ENCODE assay signal across 27 cellular contexts in genomic region chr17:57117798-57118197, GRCh38.
"Had no signal": no experiment of that assay in that cellular context is flagged by ENCODE, and none has a peak within 500 bp of the region (broad histone marks: within the 10 kb centered on the region; RNA-seq: fewer than 3 reads in every experiment).

No MANE protein-coding gene starts in this region.

- H3K27ac Mint-ChIP-seq: nephron; progenitor cell of endocrine pancreas; stimulated activated memory B cell treated with anti-CD40 and anti-IgM and Interleukin-4, amounts not matched to agents 10 μg/mL and 1 μg/mL and 100 μg/mL, for 72 hours; stimulated activated naive CD8-positive, alpha-beta T cell treated with anti-CD3 and anti-CD28 coated beads, Interleukin-15, Interleukin-2, amounts not matched to agents 100 ng/mL and 50 ng/mL, for 24 hours had no signal

- H3K4me3 Mint-ChIP-seq: naive thymus-derived CD4-positive, alpha-beta T cell; nephron; stimulated activated memory B cell treated with anti-CD40 and anti-IgM and Interleukin-4, amounts not matched to agents 10 μg/mL and 1 μg/mL and 100 μg/mL, for 72 hours; stimulated activated naive CD8-positive, alpha-beta T cell treated with anti-CD3 and anti-CD28 coated beads, Interleukin-15, Interleukin-2, amounts not matched to agents 100 ng/mL and 50 ng/mL, for 24 hours had no signal

- H3K27ac ChIP-seq: ovary, parathyroid adenoma, psoas muscle, skin epidermis, stomach, thoracic aorta, thyroid gland, tibial nerve, upper lobe of left lung, vagina had no signal

- FAIRE-seq: urothelium cell line had no signal

- DNase-seq: naive thymus-derived CD4-positive, alpha-beta T cell; occipital lobe; ovary; posterior cingulate gyrus; psoas muscle; right cardiac atrium; stimulated activated CD4-positive, alpha-beta T cell treated with anti-CD3 and anti-CD28 coated beads, Interleukin-15, amount 100 ng/mL, for 24 hours; stimulated activated CD4-positive, alpha-beta T cell treated with anti-CD3 and anti-CD28 coated beads, Interleukin-2, amount 100 ng/mL, for 24 hours; stimulated activated CD4-positive, alpha-beta T cell treated with anti-CD3 and anti-CD28 coated beads, Interleukin-2, amount 100 ng/mL, for 48 hours; stimulated activated CD4-positive, alpha-beta T cell treated with anti-CD3 and anti-CD28 coated beads, Interleukin-4, amount 100 ng/mL, for 24 hours; stimulated activated naive CD4-positive, alpha-beta T cell; stomach; thyroid gland; trophoblast cell; upper lobe of left lung had no signal

- H3K4me1 ChIP-seq: parathyroid adenoma, psoas muscle, upper lobe of left lung, vagina had no signal

- H3K9me3 ChIP-seq: ovary, psoas muscle, stomach, thoracic aorta, thyroid gland, tibial nerve, upper lobe of left lung, vagina had no signal

- H3K4me2 ChIP-seq: smooth muscle cell had no signal

- H3K4me3 ChIP-seq: ovary, psoas muscle, skin epidermis, smooth muscle cell, stomach, thoracic aorta, thyroid gland, tibial nerve, upper lobe of left lung, vagina had no signal

- H3K79me2 ChIP-seq: parathyroid adenoma had no signal

- H3K27me3 ChIP-seq: ovary, stomach, thyroid gland, tibial nerve, upper lobe of left lung, vagina had no signal

- ATAC-seq: naive thymus-derived CD4-positive, alpha-beta T cell; psoas muscle; right cardiac atrium; sciatic nerve; stimulated activated memory B cell treated with anti-CD40 and anti-IgM and Interleukin-4, amounts not matched to agents 10 μg/mL and 1 μg/mL and 100 μg/mL, for 72 hours had no signal

- H3K27me3 Mint-ChIP-seq: naive thymus-derived CD4-positive, alpha-beta T cell; progenitor cell of endocrine pancreas; stimulated activated memory B cell treated with anti-CD40 and anti-IgM and Interleukin-4, amounts not matched to agents 10 μg/mL and 1 μg/mL and 100 μg/mL, for 72 hours; stimulated activated naive CD8-positive, alpha-beta T cell treated with anti-CD3 and anti-CD28 coated beads, Interleukin-15, Interleukin-2, amounts not matched to agents 100 ng/mL and 50 ng/mL, for 24 hours had no signal

- H3K9me3 Mint-ChIP-seq: naive thymus-derived CD4-positive, alpha-beta T cell; nephron; stimulated activated memory B cell treated with anti-CD40 and anti-IgM and Interleukin-4, amounts not matched to agents 10 μg/mL and 1 μg/mL and 100 μg/mL, for 72 hours; stimulated activated naive CD8-positive, alpha-beta T cell treated with anti-CD3 and anti-CD28 coated beads, Interleukin-15, Interleukin-2, amounts not matched to agents 100 ng/mL and 50 ng/mL, for 24 hours had no signal

- H3K9ac ChIP-seq: parathyroid adenoma had no signal

- H2AFZ ChIP-seq: parathyroid adenoma had no signal

- H3K36me3 ChIP-seq: ovary had no signal
